In the genomic region with DNA sequence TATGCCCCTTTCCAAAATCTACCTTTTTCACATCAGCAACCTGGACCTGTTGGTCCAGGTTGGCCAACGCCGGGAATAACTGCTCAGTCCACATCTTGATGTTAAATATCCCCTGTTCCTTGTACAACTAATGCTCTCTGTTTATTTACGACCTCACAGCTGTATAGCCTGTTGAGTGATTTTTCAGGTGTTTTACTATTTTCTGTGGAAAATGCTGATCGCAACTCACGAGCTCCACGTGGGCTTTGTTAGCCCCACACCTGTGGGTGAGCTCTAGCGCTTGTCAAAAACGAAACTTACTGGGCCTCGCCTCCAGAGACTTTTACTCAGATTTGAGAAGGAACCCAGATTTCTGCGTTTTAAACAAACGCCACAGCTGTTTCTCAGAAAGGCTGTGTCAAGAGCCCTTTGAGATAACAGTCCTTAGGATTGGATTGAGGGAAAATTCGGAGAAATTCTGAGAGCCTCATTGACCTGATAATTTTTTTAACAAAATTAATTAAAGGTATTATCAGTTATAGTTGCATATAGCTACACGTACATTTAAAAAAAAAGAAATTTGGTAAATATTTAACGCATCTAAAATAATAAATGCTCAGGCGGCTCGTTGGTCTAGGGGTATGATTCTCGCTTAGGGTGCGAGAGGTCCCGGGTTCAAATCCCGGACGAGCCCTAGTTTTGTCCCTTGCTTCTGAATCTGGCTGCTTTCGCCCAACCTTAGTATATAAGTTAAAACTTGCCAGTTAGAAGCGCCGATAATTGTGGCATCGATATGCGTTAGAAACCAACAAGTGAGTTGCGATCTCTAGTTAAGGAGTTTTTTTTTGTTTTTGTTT, we compare ENCODE assay signal across 8 cellular contexts. TPM values are rescaled to one million over a fixed set of nuclear protein-coding genes. Genes with fewer than 3 reads are reported as not detected.
DNase-seq lines count a peak whose midpoint lies in the region; ATAC-seq lines count a peak whose summit lies in the region.

No MANE protein-coding gene starts in this region.

- peak; percentile 30 for DNase-seq in NK-92 treated with Interleukin-12 subunit alpha and Interleukin-12 subunit beta, amount 100 ng/mL, for 24 hours (lab: John Stamatoyannopoulos, UW)
- DNase-seq in NK-92 (lab: John Stamatoyannopoulos, UW; ENCODE audit: unreplicated experiment) (no peak), NCI-H1694 (lab: John Stamatoyannopoulos, UW) (peak; percentile 71), dermis blood vessel endothelial cell (peak; percentile 59), memory B cell (ENCODE audit: low spot score in 2 of 2) (peak in 1 of 2 donors; percentile 49), D341Med (ENCODE audit: low spot score) (no peak)

- H3K36me3 Mint-ChIP-seq in memory B cell: no peaks in the 10 kb centered on the region

- peaks cover 17% of the 10 kb centered on the region for H3K4me1 Mint-ChIP-seq in memory B cell

- peak overlapping the region; percentile 81 for H3K4me3 Mint-ChIP-seq in memory B cell

- peaks cover 7% of the 10 kb centered on the region for H3K4me1 ChIP-seq in stomach smooth muscle (ENCODE audit: control insufficient read depth, insufficient read depth, low read length)

- no peaks in the 10 kb centered on the region for H3K9me3 Mint-ChIP-seq in memory B cell

- no peaks in the 10 kb centered on the region for H3K27me3 Mint-ChIP-seq in memory B cell

- no peak overlapping the region for H3K27ac Mint-ChIP-seq in memory B cell

- peak; percentile 10 to 28 for ATAC-seq in activated CD4-positive, CD25-positive, alpha-beta regulatory T cell treated with anti-CD3 and anti-CD28 coated beads, Interleukin-2, amount 50 U/mL, for 24 hours
- peak; percentile 52 for ATAC-seq in memory B cell (ENCODE audit: low read depth)

- H3K27ac ChIP-seq in stomach smooth muscle (ENCODE audit: low read length): no peak overlapping the region

- H3K9ac ChIP-seq in stomach smooth muscle (ENCODE audit: low read length in 2 of 2): no peak overlapping the region

- no peaks in the 10 kb centered on the region for H3K36me3 ChIP-seq in stomach smooth muscle (ENCODE audit: control insufficient read depth in 2 of 2, insufficient read depth in 2 of 2, low read length in 2 of 2)

- H3K27me3 ChIP-seq in stomach smooth muscle (ENCODE audit: control insufficient read depth in 1 of 2, insufficient read depth in 2 of 2, low read length in 2 of 2): no peaks in the 10 kb centered on the region

- H3K4me3 ChIP-seq in stomach smooth muscle (ENCODE audit: low read length in 2 of 2): peak overlapping the region; percentile 1 to 44

- H3K9me3 ChIP-seq in stomach smooth muscle (ENCODE audit: control insufficient read depth in 2 of 2, low read length in 2 of 2): no peaks in the 10 kb centered on the region

RNA-seq across cellular contexts. Expression of gene HMGN4, which starts 16.7 kb away (rescaled TPM):
- 60.4 and 78.7 TPM in 2 replicates for total RNA-seq in dermis blood vessel endothelial cell

RNA-seq across cellular contexts. Expression of gene ABT1, which starts 41.9 kb away (rescaled TPM):
- total RNA-seq in dermis blood vessel endothelial cell: 18.7 and 22.0 TPM in 2 replicates

RNA-seq across cellular contexts. Expression of gene BTN1A1, which starts 54.8 kb away (rescaled TPM):
- not detected in 2 replicates for total RNA-seq in dermis blood vessel endothelial cell

Comparison
In these comparisons a context has a peak if more than half of its experiments do, and no peak if none do; other contexts are left out.
1. DNase-seq: peak in NK-92 treated with Interleukin-12 subunit alpha and Interleukin-12 subunit beta, amount 100 ng/mL, for 24 hours (single experiment), NCI-H1694 (single experiment) and dermis blood vessel endothelial cell (single experiment); none in NK-92 (single experiment) and D341Med (single experiment).